Comparison of ENCODE assay signal across 10 cellular contexts in genomic region chr17:6420173-6420641, GRCh38. TPM values are rescaled to one million over a fixed set of nuclear protein-coding genes. Genes with fewer than 3 reads are reported as not detected.
DNase-seq lines count a peak whose midpoint lies in the region; ATAC-seq, FAIRE-seq and TF ChIP-seq lines count a peak whose summit lies in the region.
"Had no signal": no experiment of that assay in that cellular context is flagged by ENCODE, and none has a peak within 500 bp of the region (broad histone marks: within the 10 kb centered on the region; RNA-seq: fewer than 3 reads in every experiment).

No MANE protein-coding gene starts in this region.

- H3K9me3 ChIP-seq in small intestine (ENCODE audit: control insufficient read depth, low read depth) = no peaks in the 10 kb centered on the region
- H3K9me3 ChIP-seq in trophoblast cell (ENCODE audit: insufficient read depth, low read depth, low read length) = peaks cover 2% of the 10 kb centered on the region

- H3K36me3 ChIP-seq in small intestine (ENCODE audit: control insufficient read depth in 2 of 2, insufficient read depth in 2 of 2, low read length in 2 of 2) = no peaks in the 10 kb centered on the region
- H3K36me3 ChIP-seq in trophoblast cell (ENCODE audit: control insufficient read depth in 1 of 2, insufficient read depth in 2 of 2, low read length in 2 of 2) = no peaks in the 10 kb centered on the region

- H3K4me1 Mint-ChIP-seq in natural killer cell treated with Interleukin-12 subunit alpha and Interleukin-12 subunit beta and Interleukin-15 and Interleukin-18, amount 100 ng/mL, for 72 hours (ENCODE audit: low read depth in 2 of 2) = peaks cover 0 to 3% of the 10 kb centered on the region in 2 donors

- H3K4ac ChIP-seq in trophoblast cell (ENCODE audit: low read depth, low read length) = no peak overlapping the region

- no peak overlapping the region for H3K14ac ChIP-seq in trophoblast cell (ENCODE audit: low read length)

- no peak overlapping the region for H3K4me3 ChIP-seq in small intestine (ENCODE audit: low read depth in 1 of 2, low read length in 2 of 2)
- no peak overlapping the region for H3K4me3 ChIP-seq in coronary artery
- no peak overlapping the region for H3K4me3 ChIP-seq in trophoblast cell (ENCODE audit: low read depth, low read length)

- H3K36me3 Mint-ChIP-seq in natural killer cell treated with Interleukin-12 subunit alpha and Interleukin-12 subunit beta and Interleukin-15 and Interleukin-18, amount 100 ng/mL, for 72 hours = no peaks in the 10 kb centered on the region
- H3K36me3 Mint-ChIP-seq: CD4-positive, alpha-beta memory T cell had no signal

- 11 to 22% (median 15%) methylated on average over 13 of the region's 13 CpGs for WGBS in small intestine, 3 donors
- no CpG with 5 or more reads among the region's 13 CpGs for WGBS in trophoblast cell (ENCODE audit: extremely low coverage, insufficient coverage, insufficient read length)

- no peaks in the 10 kb centered on the region for H3K79me2 ChIP-seq in trophoblast cell (ENCODE audit: control insufficient read depth, insufficient read depth, low read length, poor library complexity)

- no peak overlapping the region for H2BK5ac ChIP-seq in trophoblast cell (ENCODE audit: low read depth, low read length, poor library complexity)

- H4K12ac ChIP-seq in trophoblast cell (ENCODE audit: low read depth, low read length) = no peak overlapping the region

- no peak overlapping the region for H2AK5ac ChIP-seq in trophoblast cell (ENCODE audit: low read length)

- no peak overlapping the region for H2BK120ac ChIP-seq in trophoblast cell (ENCODE audit: insufficient read depth, low read length, poor library complexity)

- no peak overlapping the region for H3K23ac ChIP-seq in trophoblast cell (ENCODE audit: low read length)

- DNase-seq in NCI-H748 (lab: John Stamatoyannopoulos, UW; ENCODE audit: unreplicated experiment) = peak; percentile 56
- DNase-seq in NCI-H748 treated with DMSO at 0.1 percent for 48 hours (lab: John Stamatoyannopoulos, UW) = no peak
- peak; percentile 28 for DNase-seq in NCI-H510A treated with DMSO at 0.1 percent for 48 hours (lab: John Stamatoyannopoulos, UW)
- DNase-seq in ecto neural progenitor cell (ENCODE audit: low spot score) = peak; percentile 76
- peak; percentile 11 for DNase-seq in small intestine
- no peak for DNase-seq in coronary artery (ENCODE audit: low spot score)
- no peak for DNase-seq in trophoblast cell
- DNase-seq in natural killer cell treated with Interleukin-12 subunit alpha and Interleukin-12 subunit beta and Interleukin-15 and Interleukin-18, amount 100 ng/mL, for 72 hours (ENCODE audit: low spot score) = no peak
- DNase-seq: CD4-positive, alpha-beta memory T cell had no signal

- no peak for ATAC-seq in natural killer cell treated with Interleukin-12 subunit alpha and Interleukin-12 subunit beta and Interleukin-15 and Interleukin-18, amount 100 ng/mL, for 72 hours

- peaks cover 19 to 23% of the 10 kb centered on the region in 2 donors for H3K27me3 Mint-ChIP-seq in natural killer cell treated with Interleukin-12 subunit alpha and Interleukin-12 subunit beta and Interleukin-15 and Interleukin-18, amount 100 ng/mL, for 72 hours

- H2BK12ac ChIP-seq in trophoblast cell (ENCODE audit: low read length) = no peak overlapping the region

- no peak overlapping the region for H3K27ac Mint-ChIP-seq in natural killer cell treated with Interleukin-12 subunit alpha and Interleukin-12 subunit beta and Interleukin-15 and Interleukin-18, amount 100 ng/mL, for 72 hours

- H3K9ac ChIP-seq in trophoblast cell (ENCODE audit: low read length) = no peak overlapping the region

- no peak overlapping the region for H3K18ac ChIP-seq in trophoblast cell (ENCODE audit: low read length)

- no peak for TF ChIP-seq CTCF in coronary artery (IDR thresholded peaks at IDR 0.05)

- no peak overlapping the region for H3K4me3 Mint-ChIP-seq in natural killer cell treated with Interleukin-12 subunit alpha and Interleukin-12 subunit beta and Interleukin-15 and Interleukin-18, amount 100 ng/mL, for 72 hours
- H3K4me3 Mint-ChIP-seq: CD4-positive, alpha-beta memory T cell had no signal

- no peaks in the 10 kb centered on the region for H3K79me1 ChIP-seq in trophoblast cell (ENCODE audit: low read length)

- no peak for FAIRE-seq in small intestine (lab: Jason Lieb, UNC)

- no peak overlapping the region for H4K91ac ChIP-seq in trophoblast cell (ENCODE audit: low read depth, low read length)

- H3K4me1 ChIP-seq in small intestine (ENCODE audit: control insufficient read depth in 2 of 2, insufficient read depth in 1 of 2, low read depth in 1 of 2, low read length in 1 of 2) = no peaks in the 10 kb centered on the region
- no peaks in the 10 kb centered on the region for H3K4me1 ChIP-seq in trophoblast cell (ENCODE audit: control insufficient read depth in 1 of 2, insufficient read depth in 2 of 2, low read length in 2 of 2)

- no peaks in the 10 kb centered on the region for H3K9me3 Mint-ChIP-seq in natural killer cell treated with Interleukin-12 subunit alpha and Interleukin-12 subunit beta and Interleukin-15 and Interleukin-18, amount 100 ng/mL, for 72 hours
- H3K9me3 Mint-ChIP-seq: CD4-positive, alpha-beta memory T cell had no signal

- H2AFZ ChIP-seq in trophoblast cell (ENCODE audit: insufficient read depth, low read length, poor library complexity) = no peak overlapping the region

- no peaks in the 10 kb centered on the region for H3K27me3 ChIP-seq in small intestine (ENCODE audit: control insufficient read depth in 2 of 2, insufficient read depth in 2 of 2, low read length in 2 of 2)
- no peaks in the 10 kb centered on the region for H3K27me3 ChIP-seq in trophoblast cell (ENCODE audit: insufficient read depth, low read length)

- H3K27ac ChIP-seq in small intestine (ENCODE audit: low read depth in 1 of 2, low read length in 1 of 2) = no peak overlapping the region
- no peak overlapping the region for H3K27ac ChIP-seq in coronary artery
- H3K27ac ChIP-seq in trophoblast cell (ENCODE audit: low read depth, low read length) = no peak overlapping the region

- no peak overlapping the region for H4K8ac ChIP-seq in trophoblast cell (ENCODE audit: low read depth, low read length)

- no peak overlapping the region for H3K4me2 ChIP-seq in trophoblast cell (ENCODE audit: low read length)

RNA-seq across cellular contexts. Expression of gene AIPL1, which starts 14.7 kb away (rescaled TPM):
- not detected for polyA plus RNA-seq in small intestine
- polyA plus RNA-seq in trophoblast cell (2013) = not detected in 2 replicates
- total RNA-seq in natural killer cell treated with Interleukin-12 subunit alpha and Interleukin-12 subunit beta and Interleukin-15 and Interleukin-18, amount 100 ng/mL, for 72 hours = not detected
- total RNA-seq: CD4-positive, alpha-beta memory T cell; glomerular endothelial cell had no signal
- polyA plus RNA-seq: CD4-positive, alpha-beta memory T cell had no signal

RNA-seq across cellular contexts. Expression of gene PIMREG, which starts 24.0 kb away (rescaled TPM):
- 1 to 10 TPM in 2 of 3 donors, under 1 TPM in 1; 0.45 to 7.4 (median 1.9) TPM for polyA plus RNA-seq in small intestine
- 8.2 and 8.4 TPM in 2 replicates for polyA plus RNA-seq in trophoblast cell (2013)
- total RNA-seq in natural killer cell treated with Interleukin-12 subunit alpha and Interleukin-12 subunit beta and Interleukin-15 and Interleukin-18, amount 100 ng/mL, for 72 hours = 1 to 10 TPM; 3.9 to 9.2 TPM
- total RNA-seq: CD4-positive, alpha-beta memory T cell had no signal
- polyA plus RNA-seq: CD4-positive, alpha-beta memory T cell had no signal

Comparison
In these comparisons a context has a peak if more than half of its experiments do, and no peak if none do; other contexts are left out.
1. DNase-seq: peak in NCI-H748 (single experiment), NCI-H510A treated with DMSO at 0.1 percent for 48 hours (single experiment), ecto neural progenitor cell (single experiment) and small intestine (single experiment); none in NCI-H748 treated with DMSO at 0.1 percent for 48 hours (single experiment), coronary artery (single experiment), trophoblast cell (0 of 2) and natural killer cell treated with Interleukin-12 subunit alpha and Interleukin-12 subunit beta and Interleukin-15 and Interleukin-18, amount 100 ng/mL, for 72 hours (single experiment).